20 cellular contexts compared by ENCODE assay signal in genomic region chr1:91559838-91560514, GRCh38. TPM values are rescaled to one million over a fixed set of nuclear protein-coding genes. Genes with fewer than 3 reads are reported as not detected.
DNase-seq lines count a peak whose midpoint lies in the region; ATAC-seq, FAIRE-seq and TF ChIP-seq lines count a peak whose summit lies in the region.
"Had no signal": no experiment of that assay in that cellular context is flagged by ENCODE, and none has a peak within 500 bp of the region (broad histone marks: within the 10 kb centered on the region; RNA-seq: fewer than 3 reads in every experiment).

No MANE protein-coding gene starts in this region.

- H3K79me2 ChIP-seq in PC-3 (ENCODE audit: low read length), result no peaks in the 10 kb centered on the region

- H3K36me3 ChIP-seq in PC-3 (ENCODE audit: low read depth, low read length), result no peaks in the 10 kb centered on the region
- H3K36me3 ChIP-seq in spleen, result no peaks in the 10 kb centered on the region
- H3K36me3 ChIP-seq: thyroid gland had no signal

- intact Hi-C loops in activated CD4-positive, alpha-beta T cell treated with anti-CD3 and anti-CD28 coated beads, Interleukin-2, amount 10 ng/mL, durations not matched to agents 24 days and 14 days (cut with micrococcal nuclease), result loop anchor here (2.0 to 10.0 kb wide), 4 partner anchors 31 to 1025 kb away; partner anchors contain the start of gene ZNF644
- intact Hi-C loops in PC-3 (cut with micrococcal nuclease), result loop anchor here (10.0 kb wide), 1 partner anchor 135 kb away; no protein-coding TSS in a partner anchor
- intact Hi-C loops in spleen (cut with DNase I; ENCODE audit: low total_unique reads), result no loop called here

- H3K4me1 Mint-ChIP-seq in activated CD4-positive, alpha-beta T cell treated with anti-CD3 and anti-CD28 coated beads, Interleukin-2, amount 10 ng/mL, durations not matched to agents 24 days and 14 days, result peaks cover 64% of the 10 kb centered on the region
- peaks cover 54% of the 10 kb centered on the region for H3K4me1 Mint-ChIP-seq in activated naive CD8-positive, alpha-beta T cell treated with anti-CD3 and anti-CD28 coated beads, Interleukin-2, amount 50 U/mL, for 24 hours

- H3K27ac Mint-ChIP-seq in activated CD4-positive, alpha-beta T cell treated with anti-CD3 and anti-CD28 coated beads, Interleukin-2, amount 10 ng/mL, durations not matched to agents 24 days and 14 days, result no peak overlapping the region
- peak overlapping the region; percentile 58 for H3K27ac Mint-ChIP-seq in activated naive CD8-positive, alpha-beta T cell treated with anti-CD3 and anti-CD28 coated beads, Interleukin-2, amount 50 U/mL, for 24 hours
- H3K27ac Mint-ChIP-seq: HFFc6, nephron, progenitor cell of endocrine pancreas had no signal

- H3K9me3 ChIP-seq in PC-3 (ENCODE audit: low read length), result no peaks in the 10 kb centered on the region
- H3K9me3 ChIP-seq in spleen, result no peaks in the 10 kb centered on the region
- H3K9me3 ChIP-seq: thyroid gland had no signal

- H3K4me1 ChIP-seq in PC-3 (ENCODE audit: insufficient read depth, low read length) (peaks cover 24% of the 10 kb centered on the region), spleen (peaks cover 16 to 44% (median 38%) of the 10 kb centered on the region in 6 donors)

- no peaks in the 10 kb centered on the region for H3K27me3 Mint-ChIP-seq in activated CD4-positive, alpha-beta T cell treated with anti-CD3 and anti-CD28 coated beads, Interleukin-2, amount 10 ng/mL, durations not matched to agents 24 days and 14 days
- H3K27me3 Mint-ChIP-seq in activated naive CD8-positive, alpha-beta T cell treated with anti-CD3 and anti-CD28 coated beads, Interleukin-2, amount 50 U/mL, for 24 hours, result no peaks in the 10 kb centered on the region

- POLR2A ChIA-PET in PC-3 (lab: Charles Lee; ENCODE audit: unreplicated experiment), result no interaction called here

- TF ChIP-seq CTCF in PC-3 (conservative IDR thresholded peaks at IDR 0.05; ENCODE audit: low read depth, low read length) (no peak), spleen (IDR thresholded peaks at IDR 0.05 in 8 of 11, conservative IDR thresholded peaks at IDR 0.05 in 3 of 11) (no peak)

- no TSS peak for BruUV-seq in PC-3 (replicated peaks; lab: Mats Ljungman, UMichigan)

- H3K4me3 Mint-ChIP-seq in activated CD4-positive, alpha-beta T cell treated with anti-CD3 and anti-CD28 coated beads, Interleukin-2, amount 10 ng/mL, durations not matched to agents 24 days and 14 days, result peak overlapping the region; percentile 43
- no peak overlapping the region for H3K4me3 Mint-ChIP-seq in activated naive CD8-positive, alpha-beta T cell treated with anti-CD3 and anti-CD28 coated beads, Interleukin-2, amount 50 U/mL, for 24 hours
- H3K4me3 Mint-ChIP-seq: HFFc6, nephron had no signal

- peak; percentile 71 for ATAC-seq in PC-3
- no peak for ATAC-seq in activated naive CD8-positive, alpha-beta T cell treated with anti-CD3 and anti-CD28 coated beads, Interleukin-2, amount 50 U/mL, for 24 hours

- H4K20me1 ChIP-seq in PC-3 (ENCODE audit: low read length), result no peaks in the 10 kb centered on the region

- H3K9ac ChIP-seq in PC-3 (ENCODE audit: low read length), result no peak overlapping the region

- CTCF ChIA-PET in PC-3 (lab: Charles Lee), result no interaction called here

- peak; percentile 67 for DNase-seq in activated CD4-positive, alpha-beta T cell treated with anti-CD3 and anti-CD28 coated beads, Interleukin-2, amount 10 ng/mL, durations not matched to agents 24 days and 14 days
- DNase-seq in activated CD4-positive, alpha-beta T cell treated with anti-CD3 and anti-CD28 coated beads for 48 hours, result no peak
- DNase-seq in PC-3, result peak; percentile 65
- no peak for DNase-seq in activated naive CD8-positive, alpha-beta T cell treated with anti-CD3 and anti-CD28 coated beads, Interleukin-2, amount 50 U/mL, for 24 hours
- DNase-seq in spleen, result no peak
- no peak for DNase-seq in DMS79 treated with DMSO at 0.1 percent for 48 hours (lab: John Stamatoyannopoulos, UW)
- DNase-seq in RCC 7860 (ENCODE audit: low spot score), result no peak
- DNase-seq in T-helper 9 cell, result no peak
- DNase-seq: activated CD8-positive, alpha-beta memory T cell treated with anti-CD3 and anti-CD28 coated beads, Interleukin-2, amount 50 U/mL, for 48 hours; amygdala; caudate nucleus; effector CD4-positive, alpha-beta T cell; EL; HFFc6; mammary epithelial cell; small intestine; thyroid gland had no signal

- TF ChIP-seq POLR2A in spleen (IDR thresholded peaks at IDR 0.05), result no peak

- no peak for FAIRE-seq in RCC 7860 (lab: Jason Lieb, UNC)
- FAIRE-seq: small intestine had no signal

- WGBS in spleen, 5 donors, result 43 to 64% (median 51%) methylated on average over 4 of the region's 4 CpGs

- H3K9me3 Mint-ChIP-seq in activated CD4-positive, alpha-beta T cell treated with anti-CD3 and anti-CD28 coated beads, Interleukin-2, amount 10 ng/mL, durations not matched to agents 24 days and 14 days, result peaks cover 17% of the 10 kb centered on the region
- peaks cover 7% of the 10 kb centered on the region for H3K9me3 Mint-ChIP-seq in activated naive CD8-positive, alpha-beta T cell treated with anti-CD3 and anti-CD28 coated beads, Interleukin-2, amount 50 U/mL, for 24 hours
- H3K9me3 Mint-ChIP-seq: HFFc6 had no signal

- H3K36me3 Mint-ChIP-seq in activated CD4-positive, alpha-beta T cell treated with anti-CD3 and anti-CD28 coated beads, Interleukin-2, amount 10 ng/mL, durations not matched to agents 24 days and 14 days (ENCODE audit: low read depth), result peaks cover 3% of the 10 kb centered on the region
- peaks cover 7% of the 10 kb centered on the region for H3K36me3 Mint-ChIP-seq in activated naive CD8-positive, alpha-beta T cell treated with anti-CD3 and anti-CD28 coated beads, Interleukin-2, amount 50 U/mL, for 24 hours (ENCODE audit: low read depth)

- no peak overlapping the region for H3K27ac ChIP-seq in PC-3 (ENCODE audit: low read length)
- H3K27ac ChIP-seq in spleen, result peak overlapping the region in 5 of 8 donors; percentile 10 to 57 (median 27)
- H3K27ac ChIP-seq: RWPE1, thyroid gland had no signal

- H3K27me3 ChIP-seq in PC-3 (ENCODE audit: low read length), result no peaks in the 10 kb centered on the region
- no peaks in the 10 kb centered on the region for H3K27me3 ChIP-seq in spleen (replicated peaks in 1 of 7)
- H3K27me3 ChIP-seq: thyroid gland had no signal

- no peak overlapping the region; the same call in 1 of the 2 replicates for H3K4me2 ChIP-seq in PC-3 (ENCODE audit: low read length)

- H3F3A ChIP-seq in PC-3 (ENCODE audit: low read length, unreplicated experiment), result no peaks in the 10 kb centered on the region

- no peak overlapping the region for H3K4me3 ChIP-seq in PC-3 (ENCODE audit: low read length)
- no peak overlapping the region for H3K4me3 ChIP-seq in spleen
- H3K4me3 ChIP-seq: thyroid gland had no signal

- no peaks in the 10 kb centered on the region for H3K9me2 ChIP-seq in PC-3 (replicated peaks; ENCODE audit: low read length)

- H2AFZ ChIP-seq in PC-3 (ENCODE audit: low read length), result no peak overlapping the region

RNA-seq across cellular contexts. Expression of gene CDC7, which starts 59.3 kb away (rescaled TPM):
- total RNA-seq in activated CD4-positive, alpha-beta T cell treated with anti-CD3 and anti-CD28 coated beads, Interleukin-2, amount 10 ng/mL, durations not matched to agents 24 days and 14 days, result 21.4 and 22.3 TPM in 2 replicates
- total RNA-seq in PC-3 (2014; rRNA removed) (10.0 and 11.1 TPM in 2 replicates), spleen (10 to 100 TPM in 6 of 7 donors, 1 to 10 TPM in 1; 8.0 to 25.3 (median 12.5) TPM)
- polyA plus RNA-seq in spleen, result 1 to 10 TPM; 3.8 to 6.4 (median 3.8) TPM

Comparison
In these comparisons a context has a peak if more than half of its experiments do, and no peak if none do; other contexts are left out.
1. DNase-seq: peak in activated CD4-positive, alpha-beta T cell treated with anti-CD3 and anti-CD28 coated beads, Interleukin-2, amount 10 ng/mL, durations not matched to agents 24 days and 14 days (single experiment) and PC-3 (single experiment); none in activated CD4-positive, alpha-beta T cell treated with anti-CD3 and anti-CD28 coated beads for 48 hours (single experiment), activated naive CD8-positive, alpha-beta T cell treated with anti-CD3 and anti-CD28 coated beads, Interleukin-2, amount 50 U/mL, for 24 hours (single experiment), spleen (single experiment), DMS79 treated with DMSO at 0.1 percent for 48 hours (single experiment), RCC 7860 (single experiment) and T-helper 9 cell (single experiment).